Comparison of ENCODE assay signal across 8 cellular contexts in genomic region chr12:83933615-83934014, GRCh38.
"Had no signal": no experiment of that assay in that cellular context is flagged by ENCODE, and none has a peak within 500 bp of the region (broad histone marks: within the 10 kb centered on the region; RNA-seq: fewer than 3 reads in every experiment).

No MANE protein-coding gene starts in this region.

- H3K4me3 ChIP-seq: GM12878 had no signal

- DNase-seq: GDM1, GF-D8 had no signal

- FAIRE-seq: G401.6, GM12878, GM12891, GM12892, GM18507, GM19239 had no signal

- ATAC-seq: GM12878 had no signal
